Comparison of ENCODE assay signal across 12 cellular contexts in the genomic region with DNA sequence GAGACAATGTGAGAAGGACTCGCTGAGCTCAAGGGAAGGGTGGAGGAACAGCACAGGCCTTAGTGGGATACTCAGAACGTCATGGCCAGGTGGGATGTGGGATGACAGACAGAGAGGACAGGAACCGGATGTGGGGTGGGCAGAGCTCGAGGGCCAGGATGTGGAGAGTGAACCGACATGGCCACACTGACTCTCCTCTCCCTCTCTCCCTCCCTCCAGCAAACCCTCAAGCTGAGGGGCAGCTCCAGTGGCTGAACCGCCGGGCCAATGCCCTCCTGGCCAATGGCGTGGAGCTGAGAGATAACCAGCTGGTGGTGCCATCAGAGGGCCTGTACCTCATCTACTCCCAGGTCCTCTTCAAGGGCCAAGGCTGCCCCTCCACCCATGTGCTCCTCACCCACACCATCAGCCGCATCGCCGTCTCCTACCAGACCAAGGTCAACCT. TPM values are rescaled to one million over a fixed set of nuclear protein-coding genes. Genes with fewer than 3 reads are reported as not detected.
DNase-seq lines count a peak whose midpoint lies in the region; ATAC-seq and TF ChIP-seq lines count a peak whose summit lies in the region.
"Had no signal": no experiment of that assay in that cellular context is flagged by ENCODE, and none has a peak within 500 bp of the region (broad histone marks: within the 10 kb centered on the region; RNA-seq: fewer than 3 reads in every experiment).

No MANE protein-coding gene starts in this region.

- H3K27ac ChIP-seq in OCI-LY3 (ENCODE audit: low read length) (peak overlapping the region; percentile 100), rectal smooth muscle tissue (ENCODE audit: low read depth, low read length) (no peak overlapping the region)
- H3K27ac ChIP-seq: dorsolateral prefrontal cortex, hepatocyte had no signal

- H3K27me3 ChIP-seq in OCI-LY3 (ENCODE audit: low read depth, low read length) (no peaks in the 10 kb centered on the region), rectal smooth muscle tissue (ENCODE audit: control insufficient read depth, insufficient read depth, low read length) (no peaks in the 10 kb centered on the region)
- H3K27me3 ChIP-seq: dorsolateral prefrontal cortex, hepatocyte had no signal

- TF ChIP-seq CTCF in GM12864 (IDR thresholded peaks at IDR 0.05; ENCODE audit: low read depth, low read length, missing control alignments) (no peak), OCI-LY3 (IDR thresholded peaks at IDR 0.05; ENCODE audit: low read depth, low read length) (no peak)

- H3K4me3 ChIP-seq in GM12864 (ENCODE audit: low read depth, low read length) (peak overlapping the region; percentile 79), OCI-LY3 (ENCODE audit: low read length) (peak overlapping the region; percentile 98), rectal smooth muscle tissue (ENCODE audit: low read length) (peak overlapping the region; percentile 65)
- H3K4me3 ChIP-seq: hepatocyte had no signal

- peaks cover 84% of the 10 kb centered on the region for H3K36me3 Mint-ChIP-seq in activated naive CD8-positive, alpha-beta T cell treated with anti-CD3 and anti-CD28 coated beads for 36 hours

- peak overlapping the region; percentile 99 for H3K27ac Mint-ChIP-seq in activated naive CD8-positive, alpha-beta T cell treated with anti-CD3 and anti-CD28 coated beads for 36 hours

- peak overlapping the region; percentile 92 for H3K9ac ChIP-seq in OCI-LY3 (ENCODE audit: low read length)
- H3K9ac ChIP-seq in rectal smooth muscle tissue (ENCODE audit: low read length): no peak overlapping the region

- H2AFZ ChIP-seq in OCI-LY3 (ENCODE audit: low read depth, low read length): no peak overlapping the region
- H2AFZ ChIP-seq: hepatocyte had no signal

- H4K20me1 ChIP-seq in OCI-LY3 (ENCODE audit: insufficient read depth, low read length): peaks cover 26% of the 10 kb centered on the region

- ATAC-seq in esophagus mucosa: no peak
- no peak for ATAC-seq in HG02840 (IDR thresholded peaks at IDR 0.05; ENCODE audit: low FRiP score, unreplicated experiment)
- no peak for ATAC-seq in GM19455 (IDR thresholded peaks at IDR 0.05; ENCODE audit: unreplicated experiment)

- H3K9me3 Mint-ChIP-seq in activated naive CD8-positive, alpha-beta T cell treated with anti-CD3 and anti-CD28 coated beads for 36 hours: no peaks in the 10 kb centered on the region

- H3K27me3 Mint-ChIP-seq in activated naive CD8-positive, alpha-beta T cell treated with anti-CD3 and anti-CD28 coated beads for 36 hours: no peaks in the 10 kb centered on the region

- H3K36me3 ChIP-seq in OCI-LY3 (replicated peaks; ENCODE audit: low read depth, low read length) (peaks cover 60% of the 10 kb centered on the region), rectal smooth muscle tissue (ENCODE audit: control insufficient read depth, insufficient read depth, low read length) (no peaks in the 10 kb centered on the region)

- H3K4me3 Mint-ChIP-seq in activated naive CD8-positive, alpha-beta T cell treated with anti-CD3 and anti-CD28 coated beads for 36 hours: peak overlapping the region; percentile 93

- no peaks in the 10 kb centered on the region for H3K9me3 ChIP-seq in OCI-LY3 (ENCODE audit: insufficient read depth, low read length)

- peak overlapping the region; percentile 100 for H3K4me2 ChIP-seq in OCI-LY3 (ENCODE audit: low read length)
- H3K4me2 ChIP-seq: hepatocyte had no signal

- H3K4me1 Mint-ChIP-seq in activated naive CD8-positive, alpha-beta T cell treated with anti-CD3 and anti-CD28 coated beads for 36 hours: peaks cover 51% of the 10 kb centered on the region

- peaks cover 99% of the 10 kb centered on the region for H3K79me2 ChIP-seq in OCI-LY3 (ENCODE audit: low read length)
- H3K79me2 ChIP-seq: hepatocyte had no signal

- H3K4me1 ChIP-seq in OCI-LY3 (ENCODE audit: low read length) (peaks cover 46% of the 10 kb centered on the region), rectal smooth muscle tissue (ENCODE audit: control insufficient read depth, insufficient read depth, low read length) (peaks cover 3% of the 10 kb centered on the region)

- no peak for DNase-seq in GM12864 (ENCODE audit: low read depth)
- no peak for DNase-seq in activated naive CD8-positive, alpha-beta T cell treated with anti-CD3 and anti-CD28 coated beads for 36 hours
- no peak for DNase-seq in NCI-H1694 treated with DMSO at 0.1 percent for 48 hours (lab: John Stamatoyannopoulos, UW)
- DNase-seq: dorsolateral prefrontal cortex, RPMI8226 had no signal

RNA-seq across cellular contexts. Expression of a gene that starts 1.6 kb away (rescaled TPM):
- 100 to 1,000 TPM; 114 to 115 TPM for total RNA-seq in activated naive CD8-positive, alpha-beta T cell treated with anti-CD3 and anti-CD28 coated beads for 36 hours
- 0.24 TPM for total RNA-seq in esophagus mucosa
- total RNA-seq: myocyte had no signal

RNA-seq across cellular contexts. Expression of a gene that starts 4.8 kb away (rescaled TPM):
- 100 to 1,000 TPM; 328 to 335 TPM for total RNA-seq in activated naive CD8-positive, alpha-beta T cell treated with anti-CD3 and anti-CD28 coated beads for 36 hours
- total RNA-seq in esophagus mucosa: not detected
- total RNA-seq: hepatocyte, myocyte had no signal

RNA-seq across cellular contexts. Expression of a gene that starts 5.3 kb away (rescaled TPM):
- 100 to 1,000 TPM; 273 TPM for total RNA-seq in activated naive CD8-positive, alpha-beta T cell treated with anti-CD3 and anti-CD28 coated beads for 36 hours
- 1.1 TPM for total RNA-seq in esophagus mucosa

RNA-seq across cellular contexts. Expression of a gene that starts 9.2 kb away (rescaled TPM):
- total RNA-seq in activated naive CD8-positive, alpha-beta T cell treated with anti-CD3 and anti-CD28 coated beads for 36 hours: 10 to 100 TPM; 29.1 TPM
- total RNA-seq in esophagus mucosa: 2.4 TPM
- total RNA-seq: hepatocyte, myocyte had no signal

RNA-seq across cellular contexts. Expression of a gene that starts 15.9 kb away (rescaled TPM):
- total RNA-seq in activated naive CD8-positive, alpha-beta T cell treated with anti-CD3 and anti-CD28 coated beads for 36 hours: 10 to 100 TPM; 28.7 to 31.2 TPM
- 0.28 TPM for total RNA-seq in esophagus mucosa
- total RNA-seq: hepatocyte, myocyte had no signal

Comparison
In these comparisons a context has a peak if more than half of its experiments do, and no peak if none do; other contexts are left out.
1. RNA of a gene that starts 1.6 kb away (total RNA-seq): 114 to 115 TPM in activated naive CD8-positive, alpha-beta T cell treated with anti-CD3 and anti-CD28 coated beads for 36 hours; 0.24 TPM in esophagus mucosa (single experiment); every median in the first group is over 10 times any median in the second.
2. RNA of a gene that starts 4.8 kb away (total RNA-seq): 328 to 335 TPM in activated naive CD8-positive, alpha-beta T cell treated with anti-CD3 and anti-CD28 coated beads for 36 hours; not detected in esophagus mucosa (single experiment); every median in the first group is over 100 times any median in the second.
3. RNA of a gene that starts 5.3 kb away (total RNA-seq): 273 TPM in activated naive CD8-positive, alpha-beta T cell treated with anti-CD3 and anti-CD28 coated beads for 36 hours; 1.1 TPM in esophagus mucosa (single experiment); every median in the first group is over 100 times any median in the second.
4. Peak in every context shown above with its lines, with median percentiles within 50 percentile points of each other: H3K4me3 ChIP-seq.